In the genomic region with DNA sequence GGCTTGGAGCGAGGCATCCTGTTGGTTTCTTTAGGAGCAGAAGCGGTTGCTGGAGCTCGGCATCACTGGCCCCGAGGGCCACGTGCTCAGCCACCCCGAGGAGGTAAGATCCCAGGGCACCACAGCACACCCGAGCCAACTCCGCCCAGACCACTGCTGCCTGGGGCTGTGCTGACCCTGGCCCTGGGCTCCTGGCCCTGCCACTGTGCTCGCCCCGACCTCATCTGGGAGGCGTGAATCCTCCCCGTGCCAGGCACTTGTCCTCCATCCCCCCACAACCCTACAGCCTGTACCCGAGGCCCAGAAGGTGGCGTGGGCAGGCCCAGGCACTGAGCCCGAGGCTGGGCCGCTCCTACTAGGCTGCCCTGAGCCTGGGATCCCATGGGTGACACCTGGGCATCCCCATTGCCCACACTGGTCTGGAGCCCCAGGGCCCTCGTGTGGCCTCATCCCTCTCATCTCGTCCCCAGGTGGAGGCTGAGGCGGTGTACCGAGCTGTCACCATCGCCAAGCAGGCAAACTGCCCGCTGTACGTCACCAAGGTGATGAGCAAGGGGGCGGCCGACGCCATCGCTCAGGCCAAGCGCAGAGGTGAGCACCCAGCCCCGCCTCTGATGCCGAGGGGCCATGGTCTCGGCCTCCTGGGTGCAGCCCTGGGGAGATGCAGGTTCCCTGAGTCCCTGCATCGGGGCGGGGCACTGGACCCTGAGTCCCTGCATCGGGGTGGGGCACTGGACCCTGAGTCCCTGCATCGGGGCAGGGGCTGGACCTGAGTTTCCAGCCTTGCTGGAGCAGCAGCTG, we compare ENCODE assay signal across 22 cellular contexts. TPM values are rescaled to one million over a fixed set of nuclear protein-coding genes. Genes with fewer than 3 reads are reported as not detected.
DNase-seq lines count a peak whose midpoint lies in the region; FAIRE-seq and TF ChIP-seq lines count a peak whose summit lies in the region.
"Had no signal": no experiment of that assay in that cellular context is flagged by ENCODE, and none has a peak within 500 bp of the region (broad histone marks: within the 10 kb centered on the region; RNA-seq: fewer than 3 reads in every experiment).

No MANE protein-coding gene starts in this region.

- TF ChIP-seq CTCF in H1 (IDR thresholded peaks at IDR 0.05; ENCODE audit: control extremely low read depth in 1 of 3, insufficient read depth in 1 of 3, low read depth in 1 of 3, low read length in 3 of 3) (no peak), osteoblast (IDR thresholded peaks at IDR 0.05; ENCODE audit: extremely low read depth, low read depth, low read length) (no peak), hepatocyte (IDR thresholded peaks at IDR 0.05; ENCODE audit: poor library complexity) (no peak)

- H3K79me2 ChIP-seq in H1 (ENCODE audit: control insufficient read depth in 1 of 2, insufficient read depth in 2 of 2, low read length in 2 of 2): no peaks in the 10 kb centered on the region
- H3K79me2 ChIP-seq in osteoblast (ENCODE audit: insufficient read depth, low read length): no peaks in the 10 kb centered on the region
- H3K79me2 ChIP-seq in hepatocyte: no peaks in the 10 kb centered on the region

- H3K4me2 ChIP-seq in BLaER1 (peak overlapping the region; percentile 70), H1 (ENCODE audit: insufficient read depth in 1 of 2, low read depth in 2 of 2, low read length in 2 of 2) (no peak overlapping the region), osteoblast (ENCODE audit: insufficient read depth, low read length) (no peak overlapping the region), hepatocyte (no peak overlapping the region)
- H3K4me2 ChIP-seq in BLaER1 treated with 17β-estradiol and CSF1 and Interleukin-3, amounts not matched to agents 10 nM and 100 nM: peak overlapping the region in 7 of 11 experiments; percentile 27 to 73 (median 60); a peak in 12 of 22 replicates

- FAIRE-seq in H1 (lab: Jason Lieb, UNC): no peak
- FAIRE-seq: GM12892 had no signal

- H2AFZ ChIP-seq in H1 (ENCODE audit: low read length) (no peak overlapping the region), osteoblast (ENCODE audit: low read length) (no peak overlapping the region), hepatocyte (no peak overlapping the region)

- no peak overlapping the region for H3K4me3 ChIP-seq in BLaER1
- no peak overlapping the region for H3K4me3 ChIP-seq in BLaER1 treated with 17β-estradiol and CSF1 and Interleukin-3, amounts not matched to agents 10 nM and 100 nM
- H3K4me3 ChIP-seq in H1 (ENCODE audit: extremely low read depth in 1 of 4, insufficient read depth in 2 of 4, low read depth in 3 of 4, low read length in 4 of 4): no peak overlapping the region
- no peak overlapping the region for H3K4me3 ChIP-seq in osteoblast (ENCODE audit: insufficient read depth, low read length)
- H3K4me3 ChIP-seq in hepatocyte: no peak overlapping the region
- H3K4me3 ChIP-seq: SJCRH30 had no signal

- H4K20me1 ChIP-seq in BLaER1 (peaks cover 75% of the 10 kb centered on the region), H1 (replicated peaks in 1 of 2; ENCODE audit: control insufficient read depth in 1 of 2, insufficient read depth in 2 of 2, low read length in 2 of 2) (peaks cover 0 to 13% of the 10 kb centered on the region in 2 experiments), osteoblast (ENCODE audit: insufficient read depth, low read length) (no peaks in the 10 kb centered on the region), hepatocyte (ENCODE audit: insufficient read depth, poor library complexity, severe bottlenecking) (no peaks in the 10 kb centered on the region)
- peaks cover 0 to 94% (median 32%) of the 10 kb centered on the region in 11 experiments; a peak in 18 of 22 replicates for H4K20me1 ChIP-seq in BLaER1 treated with 17β-estradiol and CSF1 and Interleukin-3, amounts not matched to agents 10 nM and 100 nM

- 86% methylated on average over 31 of the region's 35 CpGs; no CpG with 5 or more reads in 1 of the 2 experiments for WGBS in H1 (ENCODE audit: extremely low coverage in 1 of 2, insufficient coverage in 1 of 2, insufficient read length in 1 of 2, insufficient replicate concordance in 2 of 2, low coverage in 1 of 2, low lambda C conversion rate in 2 of 2, missing lambda C conversion rate in 1 of 2), 2 experiments
- WGBS in hepatocyte (ENCODE audit: low lambda C conversion rate, missing lambda C conversion rate): 96% methylated on average over 31 of the region's 35 CpGs

- no peak overlapping the region for H2BK15ac ChIP-seq in H1 (ENCODE audit: low read length)

- no peaks in the 10 kb centered on the region for H3K79me1 ChIP-seq in H1 (ENCODE audit: low read depth, low read length)

- POLR2A ChIA-PET in H1 (lab: Charles Lee; ENCODE audit: partially characterized antibody): interaction anchor here (1.0 kb wide), 1 partner anchor 10 kb away, joined by 3 read pairs; no protein-coding TSS in a partner anchor

- no peak overlapping the region for H2BK20ac ChIP-seq in H1 (ENCODE audit: low read length)

- no peak overlapping the region for H3K27ac ChIP-seq in BLaER1
- H3K27ac ChIP-seq in BLaER1 treated with 17β-estradiol and CSF1 and Interleukin-3, amounts not matched to agents 10 nM and 100 nM: no peak overlapping the region
- no peak overlapping the region for H3K27ac ChIP-seq in H1 (ENCODE audit: low read depth, low read length)
- H3K27ac ChIP-seq in osteoblast (ENCODE audit: low read depth, low read length): no peak overlapping the region
- no peak overlapping the region for H3K27ac ChIP-seq in hepatocyte
- H3K27ac ChIP-seq: SJCRH30 had no signal

- H3K23me2 ChIP-seq in H1 (ENCODE audit: low read depth, low read length): no peaks in the 10 kb centered on the region

- TF ChIP-seq RAD21 in H1 (IDR thresholded peaks at IDR 0.05 in 1 of 2, conservative IDR thresholded peaks at IDR 0.05 in 1 of 2; ENCODE audit: low read depth in 2 of 2, low read length in 2 of 2): no peak

- H3K56ac ChIP-seq in H1 (replicated peaks; ENCODE audit: insufficient read length, low read depth, low read length): no peak overlapping the region

- no peak for TF ChIP-seq EP300 in H1 (IDR thresholded peaks at IDR 0.05; ENCODE audit: borderline replicate concordance in 1 of 2, low read depth in 2 of 2, low read length in 2 of 2)

- no peak for TF ChIP-seq POLR2A in H1 (IDR thresholded peaks at IDR 0.05; ENCODE audit: control extremely low read depth in 1 of 2, low read depth in 2 of 2, low read length in 2 of 2)

- H3K18ac ChIP-seq in H1 (ENCODE audit: extremely low read depth, low read length): no peak overlapping the region

- H3K4me1 ChIP-seq in BLaER1 (peaks cover 60% of the 10 kb centered on the region), H1 (replicated peaks in 1 of 4; ENCODE audit: control insufficient read depth in 3 of 4, insufficient read depth in 4 of 4, low read length in 3 of 4) (no peaks in the 10 kb centered on the region), osteoblast (ENCODE audit: insufficient read depth, low read length) (no peaks in the 10 kb centered on the region), hepatocyte (ENCODE audit: insufficient read depth) (no peaks in the 10 kb centered on the region)
- H3K4me1 ChIP-seq in BLaER1 treated with 17β-estradiol and CSF1 and Interleukin-3, amounts not matched to agents 10 nM and 100 nM: peaks cover 0 to 65% (median 40%) of the 10 kb centered on the region in 10 experiments; a peak in 15 of 20 replicates
- H3K4me1 ChIP-seq: SJCRH30 had no signal

- no peak overlapping the region for H3K4ac ChIP-seq in H1 (replicated peaks; ENCODE audit: insufficient read length, low read depth, low read length)

- no peak overlapping the region for H3K9ac ChIP-seq in BLaER1
- H3K9ac ChIP-seq in BLaER1 treated with 17β-estradiol and CSF1 and Interleukin-3, amounts not matched to agents 10 nM and 100 nM: peak overlapping the region in 1 of 11 experiments; percentile 9; a peak in 2 of 22 replicates
- no peak overlapping the region for H3K9ac ChIP-seq in H1 (replicated peaks in 1 of 4; ENCODE audit: extremely low read depth in 1 of 4, low read depth in 3 of 4, low read length in 3 of 4)

- H4K8ac ChIP-seq in H1 (ENCODE audit: extremely low read depth, insufficient read depth, low read length): peak overlapping the region; percentile 28; the same call in 1 of the 2 replicates

- H3K9me2 ChIP-seq in hepatocyte (replicated peaks; ENCODE audit: insufficient read depth): no peaks in the 10 kb centered on the region

- H3K14ac ChIP-seq in H1 (ENCODE audit: insufficient read length): no peak overlapping the region

- no peak overlapping the region for H3K23ac ChIP-seq in H1 (ENCODE audit: insufficient read length)

- no peak overlapping the region for H2BK12ac ChIP-seq in H1 (ENCODE audit: low read depth, low read length)

- no peak overlapping the region for H2BK120ac ChIP-seq in H1 (replicated peaks; ENCODE audit: low read depth, low read length)

- H3K9me3 ChIP-seq in BLaER1 (no peaks in the 10 kb centered on the region), H1 (ENCODE audit: insufficient read depth in 2 of 2, low read depth in 1 of 2, low read length in 1 of 2) (no peaks in the 10 kb centered on the region), osteoblast (ENCODE audit: low read depth, low read length) (no peaks in the 10 kb centered on the region), hepatocyte (ENCODE audit: low read depth) (no peaks in the 10 kb centered on the region)
- no peaks in the 10 kb centered on the region for H3K9me3 ChIP-seq in BLaER1 treated with 17β-estradiol and CSF1 and Interleukin-3, amounts not matched to agents 10 nM and 100 nM (replicated peaks in 1 of 11)
- H3K9me3 ChIP-seq: SJCRH30 had no signal

- H3K36me3 ChIP-seq in BLaER1 (peaks cover 96% of the 10 kb centered on the region), H1 (ENCODE audit: control insufficient read depth in 2 of 4, insufficient read depth in 4 of 4, low read length in 3 of 4) (no peaks in the 10 kb centered on the region; a peak in 2 of 8 replicates), osteoblast (ENCODE audit: insufficient read depth, low read length) (no peaks in the 10 kb centered on the region), hepatocyte (replicated peaks; ENCODE audit: insufficient read depth, low read depth) (no peaks in the 10 kb centered on the region)
- H3K36me3 ChIP-seq in BLaER1 treated with 17β-estradiol and CSF1 and Interleukin-3, amounts not matched to agents 10 nM and 100 nM: peaks cover 0 to 74% (median 36%) of the 10 kb centered on the region in 11 experiments; a peak in 12 of 22 replicates
- H3K36me3 ChIP-seq: SJCRH30 had no signal

- no peak overlapping the region for H2BK5ac ChIP-seq in H1 (ENCODE audit: low read depth, low read length)

- H4K91ac ChIP-seq in H1 (replicated peaks; ENCODE audit: insufficient read length, low read length): no peak overlapping the region

- DNase-seq in H1 (ENCODE audit: low read depth in 1 of 2, low spot score in 2 of 2) (no peak), osteoblast (ENCODE audit: insufficient read length, low spot score, missing footprints) (peak; percentile 78), hepatocyte (ENCODE audit: low spot score) (no peak), hippocampal formation (lab: John Stamatoyannopoulos, UW) (no peak), HPDE6-E6E7 (ENCODE audit: extremely low spot score) (no peak)
- DNase-seq: C1 segment of cervical spinal cord; Calu3; CD8-positive, alpha-beta T cell; DMS153; GOT3; NCI-H1105; NCI-H146; NCI-H2029; NCI-H226; NCI-H510A treated with DMSO at 0.1 percent for 48 hours; NCI-H774; NK-92 treated with Interleukin-12 subunit alpha and Interleukin-12 subunit beta, amount 100 ng/mL, for 24 hours; SJCRH30 had no signal

- CTCF ChIA-PET in H1 (lab: Charles Lee; ENCODE audit: partially characterized antibody): interaction anchor here (1.0 kb wide), 1 partner anchor 29 kb away, joined by 3 read pairs; no protein-coding TSS in a partner anchor

- H4K5ac ChIP-seq in H1 (ENCODE audit: insufficient read length, low read depth, low read length): no peak overlapping the region

- H3K27me3 ChIP-seq in BLaER1: no peaks in the 10 kb centered on the region
- H3K27me3 ChIP-seq in BLaER1 treated with 17β-estradiol and CSF1 and Interleukin-3, amounts not matched to agents 10 nM and 100 nM: no peaks in the 10 kb centered on the region
- no peaks in the 10 kb centered on the region for H3K27me3 ChIP-seq in H1 (replicated peaks in 1 of 4; ENCODE audit: control insufficient read depth in 3 of 4, extremely low read depth in 1 of 4, insufficient read depth in 3 of 4, low read length in 3 of 4)
- no peaks in the 10 kb centered on the region for H3K27me3 ChIP-seq in osteoblast (ENCODE audit: insufficient read depth, low read length)
- no peaks in the 10 kb centered on the region for H3K27me3 ChIP-seq in hepatocyte
- H3K27me3 ChIP-seq: SJCRH30 had no signal

- H2AK5ac ChIP-seq in H1 (ENCODE audit: low read depth, low read length): no peak overlapping the region

RNA-seq across cellular contexts. Expression of gene DPYSL4, which starts 11.8 kb away (rescaled TPM):
- 15.2 and 16.4 TPM in 2 replicates for total RNA-seq in H1 (2021; fragmentation: NEBNext Ultra II Directional; extraction: Animal tissue kit (Norgen Biotek cat#: 25700))
- 12.9 and 21.6 TPM in 2 replicates for polyA plus RNA-seq in H1 (2011; rRNA removed)
- 12.2 TPM for polyA plus RNA-seq in H1 (2011; cell fraction: cytosol; rRNA removed)
- polyA plus RNA-seq in H1 (2011; cell fraction: nucleus; rRNA removed): 51.0 TPM
- polyA plus RNA-seq in H1 (2012, experiment 1 of 2): 17.8 to 24.2 TPM (median 20.8 TPM) in 4 replicates
- polyA plus RNA-seq in H1 (2012, experiment 2 of 2): 13.3 TPM
- polyA plus RNA-seq in H1 (2013, experiment 1 of 2): 15.1 TPM
- polyA plus RNA-seq in H1 (2013, experiment 2 of 2): 13.3 TPM
- polyA minus RNA-seq in H1 (2011; rRNA and poly(A)+ RNA removed): 7.1 and 10.2 TPM in 2 replicates
- polyA minus RNA-seq in H1 (2011; cell fraction: cytosol; rRNA and poly(A)+ RNA removed): 7.7 TPM
- 9.5 TPM for polyA minus RNA-seq in H1 (2011; cell fraction: nucleus; rRNA and poly(A)+ RNA removed)
- total RNA-seq in osteoblast: 0.72 and 2.4 TPM in 2 replicates
- 2.8 and 4.1 TPM in 2 replicates for total RNA-seq in hepatocyte
- 1.8 and 2.1 TPM in 2 replicates for polyA plus RNA-seq in hepatocyte
- total RNA-seq: Calu3, SJCRH30 had no signal
- polyA plus RNA-seq: IgD-negative memory B cell had no signal

Comparison
In these comparisons a context has a peak if more than half of its experiments do, and no peak if none do; other contexts are left out.
1. H3K4me2 ChIP-seq: peak in BLaER1 (single experiment) and BLaER1 treated with 17β-estradiol and CSF1 and Interleukin-3, amounts not matched to agents 10 nM and 100 nM (7 of 11); none in H1 (0 of 2), osteoblast (single experiment) and hepatocyte (single experiment).